ENCODE assay signal across 8 cellular contexts in the genomic region with DNA sequence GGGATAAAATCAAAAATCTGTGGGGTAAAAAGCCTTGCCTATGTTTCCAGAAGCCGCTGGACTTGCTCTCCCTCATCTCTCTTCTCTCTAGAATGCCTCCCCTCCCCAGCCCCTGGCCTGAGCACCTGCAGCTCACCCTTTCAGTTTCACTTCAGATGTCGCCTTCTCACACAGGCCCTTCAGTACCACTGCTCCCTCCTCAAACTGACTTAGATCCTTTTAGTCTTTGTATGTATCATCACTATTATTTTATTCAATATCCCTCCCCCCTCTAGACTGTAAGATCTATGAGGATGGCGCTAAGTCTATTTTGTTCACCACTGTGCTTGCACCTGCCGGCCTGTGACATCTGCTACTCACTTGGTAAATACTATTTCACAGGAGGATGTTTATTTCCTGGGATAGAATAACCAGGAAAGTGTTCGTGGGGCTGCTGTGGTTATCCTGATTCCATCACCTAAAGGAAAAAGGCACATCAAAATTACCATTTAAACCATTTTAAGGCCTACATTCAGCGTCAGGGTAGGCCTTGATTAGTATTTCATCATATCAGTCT.
DNase-seq lines count a peak whose midpoint lies in the region; ATAC-seq and TF ChIP-seq lines count a peak whose summit lies in the region.

No MANE protein-coding gene starts in this region.

- BruUV-seq in PC-9 (replicated peaks; lab: Mats Ljungman, UMichigan) (no TSS peak), Caco-2 (replicated peaks; lab: Mats Ljungman, UMichigan) (no TSS peak)

- peaks cover 3% of the 10 kb centered on the region; the same call in 1 of the 2 replicates for H3K79me2 ChIP-seq in PC-9 (ENCODE audit: low read depth)

- no peak overlapping the region for H2AFZ ChIP-seq in PC-9

- H3F3A ChIP-seq in PC-9 (ENCODE audit: insufficient read depth, low read depth): peaks cover 4% of the 10 kb centered on the region

- peak overlapping the region; percentile 85 to 90 for H3K4me3 Mint-ChIP-seq in activated T-cell treated with anti-CD3 and anti-CD28 coated beads, Interleukin-2, amount 50 U/mL, for 72 hours
- H3K4me3 Mint-ChIP-seq in Caco-2 (ENCODE audit: unreplicated experiment): no peak overlapping the region

- H3K27ac Mint-ChIP-seq in activated T-cell treated with anti-CD3 and anti-CD28 coated beads, Interleukin-2, amount 50 U/mL, for 72 hours: peak overlapping the region; percentile 94
- H3K27ac Mint-ChIP-seq in Caco-2 (ENCODE audit: unreplicated experiment): no peak overlapping the region

- H4K20me1 ChIP-seq in PC-9 (ENCODE audit: insufficient read depth): peaks cover 4% of the 10 kb centered on the region

- H3K4me1 Mint-ChIP-seq in activated T-cell treated with anti-CD3 and anti-CD28 coated beads, Interleukin-2, amount 50 U/mL, for 72 hours (ENCODE audit: low read depth): peaks cover 45% of the 10 kb centered on the region
- H3K4me1 Mint-ChIP-seq in Caco-2 (ENCODE audit: low read depth, unreplicated experiment): peaks cover 8% of the 10 kb centered on the region

- DNase-seq in DMS53 treated with DMSO at 0.1 percent for 48 hours (lab: John Stamatoyannopoulos, UW; ENCODE audit: unreplicated experiment) (peak; percentile 90), MG63 (no peak), PC-9 (no peak), Caco-2 (no peak)
- DNase-seq in activated T-cell treated with anti-CD3 and anti-CD28 coated beads, Interleukin-2, amount 50 U/mL, for 72 hours: peak; percentile 55 to 70

- CTCF ChIA-PET in PC-9 (lab: Charles Lee) (no interaction called here), Caco-2 (lab: Charles Lee) (no interaction called here)

- peak overlapping the region in 3 of 5 donors; percentile 14 to 62 (median 51) for H3K9ac ChIP-seq in subcutaneous abdominal adipose tissue (ENCODE audit: low read length in 5 of 5)

- H3K4me3 ChIP-seq in subcutaneous abdominal adipose tissue (ENCODE audit: low read depth in 1 of 5, low read length in 5 of 5) (peak overlapping the region in 2 of 5 donors; percentile 4 to 29), MG63 (no peak overlapping the region), PC-9 (no peak overlapping the region), Caco-2 (ENCODE audit: low read depth, low read length) (no peak overlapping the region)

- ATAC-seq in GM21381 (IDR thresholded peaks at IDR 0.05; ENCODE audit: unreplicated experiment): peak; percentile 95
- peak; percentile 97 to 99 for ATAC-seq in activated T-cell treated with anti-CD3 and anti-CD28 coated beads, Interleukin-2, amount 50 U/mL, for 72 hours (replicated peaks in 1 of 2)

- no peaks in the 10 kb centered on the region for H3K9me2 ChIP-seq in PC-9 (ENCODE audit: insufficient read depth)

- no peaks in the 10 kb centered on the region for H3K36me3 ChIP-seq in KOPT-K1 (ENCODE audit: insufficient read depth, low read length)
- no peaks in the 10 kb centered on the region for H3K36me3 ChIP-seq in subcutaneous abdominal adipose tissue (ENCODE audit: control insufficient read depth in 5 of 5, insufficient read depth in 5 of 5, low read length in 5 of 5)
- H3K36me3 ChIP-seq in MG63: no peaks in the 10 kb centered on the region
- H3K36me3 ChIP-seq in PC-9 (ENCODE audit: low read depth): no peaks in the 10 kb centered on the region
- H3K36me3 ChIP-seq in Caco-2 (ENCODE audit: control insufficient read depth, insufficient read depth, low read length): no peaks in the 10 kb centered on the region

- H3K27ac ChIP-seq in KOPT-K1 (ENCODE audit: low read depth, low read length, poor library complexity, severe bottlenecking) (peak overlapping the region; percentile 50), subcutaneous abdominal adipose tissue (ENCODE audit: low read depth, low read length) (no peak overlapping the region), PC-9 (no peak overlapping the region)

- no peaks in the 10 kb centered on the region for H3K27me3 Mint-ChIP-seq in activated T-cell treated with anti-CD3 and anti-CD28 coated beads, Interleukin-2, amount 50 U/mL, for 72 hours (ENCODE audit: low read depth)
- no peaks in the 10 kb centered on the region for H3K27me3 Mint-ChIP-seq in Caco-2 (ENCODE audit: insufficient read depth, unreplicated experiment)

- no peaks in the 10 kb centered on the region for H3K27me3 ChIP-seq in subcutaneous abdominal adipose tissue (ENCODE audit: control insufficient read depth in 5 of 5, insufficient read depth in 4 of 5, low read length in 5 of 5)
- no peaks in the 10 kb centered on the region for H3K27me3 ChIP-seq in MG63
- H3K27me3 ChIP-seq in PC-9 (ENCODE audit: insufficient read depth, low read depth): no peaks in the 10 kb centered on the region
- no peaks in the 10 kb centered on the region for H3K27me3 ChIP-seq in Caco-2 (replicated peaks; ENCODE audit: control insufficient read depth, insufficient read depth, low read length)

- H3K9me3 Mint-ChIP-seq in activated T-cell treated with anti-CD3 and anti-CD28 coated beads, Interleukin-2, amount 50 U/mL, for 72 hours: no peaks in the 10 kb centered on the region
- H3K9me3 Mint-ChIP-seq in Caco-2 (ENCODE audit: unreplicated experiment): no peaks in the 10 kb centered on the region

- no peak overlapping the region for H3K4me2 ChIP-seq in PC-9

- H3K4me1 ChIP-seq in subcutaneous abdominal adipose tissue (ENCODE audit: control insufficient read depth in 5 of 5, insufficient read depth in 5 of 5, low read length in 5 of 5): peaks cover 0 to 21% (median 12%) of the 10 kb centered on the region in 5 donors
- H3K4me1 ChIP-seq in PC-9 (replicated peaks; ENCODE audit: insufficient read depth): no peaks in the 10 kb centered on the region
- H3K4me1 ChIP-seq in Caco-2: 0 out of 2 replicates have a peak, but pooled peaks cover 5% of the 10 kb centered on the region

- intact Hi-C loops in PC-9 (cut with micrococcal nuclease; ENCODE audit: unreplicated experiment) (no loop called here), Caco-2 (cut with micrococcal nuclease; ENCODE audit: unreplicated experiment) (no loop called here)

- POLR2A ChIA-PET in PC-9 (lab: Charles Lee; ENCODE audit: unreplicated experiment) (no interaction called here), Caco-2 (lab: Charles Lee) (no interaction called here)

- H3K9me3 ChIP-seq in KOPT-K1 (ENCODE audit: insufficient read depth, low read length, poor library complexity, severe bottlenecking) (no peaks in the 10 kb centered on the region), subcutaneous abdominal adipose tissue (ENCODE audit: control insufficient read depth in 5 of 5, low read length in 5 of 5) (no peaks in the 10 kb centered on the region), MG63 (no peaks in the 10 kb centered on the region), PC-9 (ENCODE audit: insufficient read depth, low read depth) (no peaks in the 10 kb centered on the region), Caco-2 (no peaks in the 10 kb centered on the region)

- no peaks in the 10 kb centered on the region for H3K36me3 Mint-ChIP-seq in activated T-cell treated with anti-CD3 and anti-CD28 coated beads, Interleukin-2, amount 50 U/mL, for 72 hours (ENCODE audit: insufficient read depth in 2 of 2)
- H3K36me3 Mint-ChIP-seq in Caco-2 (ENCODE audit: insufficient read depth, unreplicated experiment): no peaks in the 10 kb centered on the region

- TF ChIP-seq CTCF in PC-9 (conservative IDR thresholded peaks at IDR 0.05) (no peak), Caco-2 (IDR thresholded peaks at IDR 0.05; ENCODE audit: insufficient read depth in 1 of 2, low read depth in 1 of 2, low read length in 1 of 2, severe bottlenecking in 1 of 2, unreplicated experiment in 1 of 2) (no peak)

Comparison
In these comparisons a context has a peak if more than half of its experiments do, and no peak if none do; other contexts are left out.
1. DNase-seq: peak in DMS53 treated with DMSO at 0.1 percent for 48 hours (single experiment) and activated T-cell treated with anti-CD3 and anti-CD28 coated beads, Interleukin-2, amount 50 U/mL, for 72 hours (2 of 2); none in MG63 (single experiment), PC-9 (0 of 2) and Caco-2 (0 of 2).